ENCODE assay signal across 26 cellular contexts in genomic region chrX:20373063-20373462, GRCh38.
DNase-seq lines count a peak whose midpoint lies in the region; ATAC-seq and TF ChIP-seq lines count a peak whose summit lies in the region.
"Had no signal": no experiment of that assay in that cellular context is flagged by ENCODE, and none has a peak within 500 bp of the region (broad histone marks: within the 10 kb centered on the region; RNA-seq: fewer than 3 reads in every experiment).

No MANE protein-coding gene starts in this region.

- H3K4me3 Mint-ChIP-seq in progenitor cell of endocrine pancreas (ENCODE audit: low read depth) = no peak overlapping the region
- no peak overlapping the region for H3K4me3 Mint-ChIP-seq in activated T-helper 2 cell treated with anti-CD3 and anti-CD28 coated beads, Interferon-gamma antibody, Interleukin-2, Interleukin-4, amounts not matched to agents 10 μg/mL and 5 μg/mL and 100 μg/mL, durations not matched to agents 14 hours and 24 hours and 36 hours (ENCODE audit: low read depth)
- H3K4me3 Mint-ChIP-seq: CD14-positive monocyte; CD8-positive, alpha-beta memory T cell; HFFc6 had no signal

- H3K4me1 ChIP-seq in PC-3 (ENCODE audit: insufficient read depth, low read length) = peaks cover 44% of the 10 kb centered on the region
- no peaks in the 10 kb centered on the region for H3K4me1 ChIP-seq in hepatocyte (ENCODE audit: insufficient read depth)
- H3K4me1 ChIP-seq: BE2C, HAP-1 had no signal

- CTCF ChIA-PET in PC-3 (lab: Charles Lee) = no interaction called here

- no peaks in the 10 kb centered on the region for H3K27me3 ChIP-seq in PC-3 (ENCODE audit: low read length)
- H3K27me3 ChIP-seq in hepatocyte = no peaks in the 10 kb centered on the region
- H3K27me3 ChIP-seq: BE2C had no signal

- peak overlapping the region; percentile 50 for H3K4me2 ChIP-seq in PC-3 (ENCODE audit: low read length)
- H3K4me2 ChIP-seq in hepatocyte = no peak overlapping the region

- H3K27ac Mint-ChIP-seq in progenitor cell of endocrine pancreas = peak overlapping the region; percentile 29
- no peak overlapping the region for H3K27ac Mint-ChIP-seq in activated T-helper 2 cell treated with anti-CD3 and anti-CD28 coated beads, Interferon-gamma antibody, Interleukin-2, Interleukin-4, amounts not matched to agents 10 μg/mL and 5 μg/mL and 100 μg/mL, durations not matched to agents 14 hours and 24 hours and 36 hours
- H3K27ac Mint-ChIP-seq: HFFc6 had no signal

- no peaks in the 10 kb centered on the region for H3K9me3 ChIP-seq in PC-3 (ENCODE audit: low read length)
- H3K9me3 ChIP-seq in hepatocyte (ENCODE audit: low read depth) = no peaks in the 10 kb centered on the region
- H3K9me3 ChIP-seq: BE2C, HAP-1 had no signal

- no TSS peak for BruUV-seq in PC-3 (replicated peaks; lab: Mats Ljungman, UMichigan)

- TF ChIP-seq CTCF in PC-3 (conservative IDR thresholded peaks at IDR 0.05; ENCODE audit: low read depth, low read length) = no peak
- no peak for TF ChIP-seq CTCF in hepatocyte (IDR thresholded peaks at IDR 0.05; ENCODE audit: poor library complexity)
- TF ChIP-seq CTCF in progenitor cell of endocrine pancreas (IDR thresholded peaks at IDR 0.05; ENCODE audit: unreplicated experiment) = no peak

- no peak overlapping the region for H3K4me3 ChIP-seq in PC-3 (ENCODE audit: low read length)
- H3K4me3 ChIP-seq in hepatocyte = no peak overlapping the region
- H3K4me3 ChIP-seq: HAP-1 had no signal

- H3K27me3 Mint-ChIP-seq in progenitor cell of endocrine pancreas = no peaks in the 10 kb centered on the region
- H3K27me3 Mint-ChIP-seq in activated T-helper 2 cell treated with anti-CD3 and anti-CD28 coated beads, Interferon-gamma antibody, Interleukin-2, Interleukin-4, amounts not matched to agents 10 μg/mL and 5 μg/mL and 100 μg/mL, durations not matched to agents 14 hours and 24 hours and 36 hours (ENCODE audit: low read depth) = peaks cover 7% of the 10 kb centered on the region
- H3K27me3 Mint-ChIP-seq: CD8-positive, alpha-beta memory T cell had no signal

- H3K36me3 ChIP-seq in PC-3 (ENCODE audit: low read depth, low read length) (no peaks in the 10 kb centered on the region), hepatocyte (replicated peaks; ENCODE audit: insufficient read depth, low read depth) (no peaks in the 10 kb centered on the region)
- H3K36me3 ChIP-seq: BE2C, HAP-1 had no signal

- intact Hi-C loops in PC-3 (cut with micrococcal nuclease) = loop anchor here (10.0 kb wide), 1 partner anchor 1602 kb away; no protein-coding TSS in a partner anchor
- intact Hi-C loops in activated T-helper 2 cell treated with anti-CD3 and anti-CD28 coated beads, Interferon-gamma antibody, Interleukin-2, Interleukin-4, amounts not matched to agents 10 μg/mL and 5 μg/mL and 100 μg/mL, durations not matched to agents 14 hours and 24 hours and 36 hours (cut with micrococcal nuclease) = no loop called here

- H3K27ac ChIP-seq in PC-3 (ENCODE audit: low read length) (peak overlapping the region; percentile 57), hepatocyte (peak overlapping the region; percentile 79), caudate nucleus (ENCODE audit: low read depth, low read length) (no peak overlapping the region)
- H3K27ac ChIP-seq: HL-60, RWPE1 had no signal

- WGBS in hepatocyte (ENCODE audit: low lambda C conversion rate, missing lambda C conversion rate) = 58% methylated on average over 6 of the region's 6 CpGs

- no peaks in the 10 kb centered on the region for H3F3A ChIP-seq in PC-3 (ENCODE audit: low read length, unreplicated experiment)

- H4K20me1 ChIP-seq in PC-3 (ENCODE audit: low read length) (no peaks in the 10 kb centered on the region), hepatocyte (ENCODE audit: insufficient read depth, poor library complexity, severe bottlenecking) (no peaks in the 10 kb centered on the region)

- H3K9ac ChIP-seq in PC-3 (ENCODE audit: low read length) = no peak overlapping the region

- no peaks in the 10 kb centered on the region for H3K9me2 ChIP-seq in PC-3 (replicated peaks; ENCODE audit: low read length)
- no peaks in the 10 kb centered on the region for H3K9me2 ChIP-seq in hepatocyte (replicated peaks; ENCODE audit: insufficient read depth)

- H3K36me3 Mint-ChIP-seq in progenitor cell of endocrine pancreas (ENCODE audit: insufficient read depth) = no peaks in the 10 kb centered on the region
- no peaks in the 10 kb centered on the region for H3K36me3 Mint-ChIP-seq in activated T-helper 2 cell treated with anti-CD3 and anti-CD28 coated beads, Interferon-gamma antibody, Interleukin-2, Interleukin-4, amounts not matched to agents 10 μg/mL and 5 μg/mL and 100 μg/mL, durations not matched to agents 14 hours and 24 hours and 36 hours (ENCODE audit: low read depth)
- H3K36me3 Mint-ChIP-seq: CD14-positive monocyte; CD8-positive, alpha-beta memory T cell had no signal

- peak; percentile 9; the same call in 1 of the 2 replicates for ATAC-seq in PC-3

- no peak overlapping the region for H2AFZ ChIP-seq in PC-3 (ENCODE audit: low read length)
- H2AFZ ChIP-seq in hepatocyte = no peak overlapping the region

- H3K79me2 ChIP-seq in PC-3 (ENCODE audit: low read length) = no peaks in the 10 kb centered on the region
- H3K79me2 ChIP-seq in hepatocyte = no peaks in the 10 kb centered on the region

- H3K4me1 Mint-ChIP-seq in progenitor cell of endocrine pancreas (ENCODE audit: low read depth) = peaks cover 25% of the 10 kb centered on the region
- peaks cover 10% of the 10 kb centered on the region for H3K4me1 Mint-ChIP-seq in activated T-helper 2 cell treated with anti-CD3 and anti-CD28 coated beads, Interferon-gamma antibody, Interleukin-2, Interleukin-4, amounts not matched to agents 10 μg/mL and 5 μg/mL and 100 μg/mL, durations not matched to agents 14 hours and 24 hours and 36 hours (ENCODE audit: low read depth)

- POLR2A ChIA-PET in PC-3 (lab: Charles Lee; ENCODE audit: unreplicated experiment) = interaction anchor here (1.3 kb wide), 1 partner anchor 11 kb away, joined by 13 read pairs; no protein-coding TSS in a partner anchor

- DNase-seq in DMS53 treated with DMSO at 0.1 percent for 48 hours (lab: John Stamatoyannopoulos, UW; ENCODE audit: unreplicated experiment) (peak; percentile 39), PC-3 (no peak), hepatocyte (ENCODE audit: low spot score) (peak; percentile 12), progenitor cell of endocrine pancreas (ENCODE audit: low spot score, unreplicated experiment) (no peak), DMS153 treated with DMSO at 0.1 percent for 48 hours (lab: John Stamatoyannopoulos, UW; ENCODE audit: unreplicated experiment) (no peak), caudate nucleus (lab: John Stamatoyannopoulos, UW) (no peak), RPMI8226 (no peak)
- DNase-seq in activated T-helper 2 cell treated with anti-CD3 and anti-CD28 coated beads, Interferon-gamma antibody, Interleukin-2, Interleukin-4, amounts not matched to agents 10 μg/mL and 5 μg/mL and 100 μg/mL, durations not matched to agents 14 hours and 24 hours and 36 hours (ENCODE audit: low spot score) = no peak
- DNase-seq: ACHN; BE2C; CD8-positive, alpha-beta memory T cell; DMS 273 treated with DMSO at 0.1 percent for 48 hours; GOT3; HFFc6; NCI-H1048; NCI-H1417; NCI-H1694 treated with DMSO at 0.1 percent for 48 hours; NCI-H2081 treated with DMSO at 0.1 percent for 48 hours; NCI-H2171; NCI-H345; NCI-H510A treated with DMSO at 0.1 percent for 48 hours; SHP77 had no signal

- H3K9me3 Mint-ChIP-seq in progenitor cell of endocrine pancreas (ENCODE audit: low read depth) = peaks cover 38% of the 10 kb centered on the region
- no peaks in the 10 kb centered on the region for H3K9me3 Mint-ChIP-seq in activated T-helper 2 cell treated with anti-CD3 and anti-CD28 coated beads, Interferon-gamma antibody, Interleukin-2, Interleukin-4, amounts not matched to agents 10 μg/mL and 5 μg/mL and 100 μg/mL, durations not matched to agents 14 hours and 24 hours and 36 hours
- H3K9me3 Mint-ChIP-seq: CD8-positive, alpha-beta memory T cell; HFFc6 had no signal

Comparison
In these comparisons a context has a peak if more than half of its experiments do, and no peak if none do; other contexts are left out.
1. DNase-seq: peak in DMS53 treated with DMSO at 0.1 percent for 48 hours (single experiment) and hepatocyte (single experiment); none in PC-3 (single experiment), progenitor cell of endocrine pancreas (single experiment), DMS153 treated with DMSO at 0.1 percent for 48 hours (single experiment), caudate nucleus (0 of 61), activated T-helper 2 cell treated with anti-CD3 and anti-CD28 coated beads, Interferon-gamma antibody, Interleukin-2, Interleukin-4, amounts not matched to agents 10 μg/mL and 5 μg/mL and 100 μg/mL, durations not matched to agents 14 hours and 24 hours and 36 hours (single experiment) and RPMI8226 (single experiment).